Comparison of ENCODE assay signal across 29 cellular contexts in the genomic region with DNA sequence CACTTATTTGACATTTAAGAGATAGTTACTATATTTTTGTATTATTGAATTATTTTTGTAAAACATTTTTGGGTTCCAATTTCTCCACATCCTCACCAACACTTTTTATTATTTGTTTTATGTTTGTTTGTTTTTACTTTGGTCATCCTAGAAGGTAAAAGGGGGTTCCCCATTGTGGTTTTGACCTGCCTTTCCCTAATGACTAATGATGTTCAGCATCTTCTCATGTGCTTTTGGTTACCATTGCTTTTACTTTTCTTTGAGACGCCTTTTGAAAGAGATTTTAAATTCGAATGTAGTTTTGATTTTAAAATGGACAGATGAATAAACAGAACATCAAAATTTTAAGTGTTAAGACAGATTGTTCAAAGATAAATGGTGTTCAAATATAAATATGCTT. TPM values are rescaled to one million over a fixed set of nuclear protein-coding genes. Genes with fewer than 3 reads are reported as not detected.
A peak's percentile ranks its signal among the peaks of the same experiment; 100 is the strongest.
DNase-seq lines count a peak whose midpoint lies in the region; ATAC-seq, FAIRE-seq and TF ChIP-seq lines count a peak whose summit lies in the region.
"Had no signal": no experiment of that assay in that cellular context is flagged by ENCODE, and none has a peak within 500 bp of the region (broad histone marks: within the 10 kb centered on the region; RNA-seq: fewer than 3 reads in every experiment).

No MANE protein-coding gene starts in this region.

- no peak overlapping the region for H3K27ac Mint-ChIP-seq in activated naive CD4-positive, alpha-beta T cell treated with anti-CD3 and anti-CD28 coated beads, Interleukin-2, amount 10 ng/mL, durations not matched to agents 7 days and 5 days
- H3K27ac Mint-ChIP-seq: CD14-positive monocyte; CD8-positive, alpha-beta memory T cell; GM23338; H9; HFFc6 had no signal

- H2AFZ ChIP-seq in PC-9, result no peak overlapping the region
- H2AFZ ChIP-seq: GM23338 had no signal

- no peaks in the 10 kb centered on the region for H4K20me1 ChIP-seq in PC-9 (ENCODE audit: insufficient read depth)

- no peaks in the 10 kb centered on the region for H3K9me3 Mint-ChIP-seq in activated naive CD4-positive, alpha-beta T cell treated with anti-CD3 and anti-CD28 coated beads, Interleukin-2, amount 10 ng/mL, durations not matched to agents 7 days and 5 days

- no peaks in the 10 kb centered on the region for H3F3A ChIP-seq in PC-9 (ENCODE audit: insufficient read depth, low read depth)

- peak; percentile 8 for FAIRE-seq in GM19239 (lab: Jason Lieb, UNC)
- FAIRE-seq: RCC 7860 had no signal

- CTCF ChIA-PET in PC-9 (lab: Charles Lee), result no interaction called here
- CTCF ChIA-PET in activated naive CD4-positive, alpha-beta T cell treated with anti-CD3 and anti-CD28 coated beads, Interleukin-2, amount 10 ng/mL, durations not matched to agents 7 days and 5 days (lab: Charles Lee), result no interaction called here

- DNase-seq in GM19239 (ENCODE audit: insufficient read length, low spot score) (no peak), PC-9 (peak in 1 of 2 experiments; percentile 52), epithelial cell of prostate (ENCODE audit: low read depth, low spot score) (peak; percentile 41), globus pallidus (ENCODE audit: low spot score) (no peak), left lung (no peak)
- no peak for DNase-seq in activated naive CD4-positive, alpha-beta T cell treated with anti-CD3 and anti-CD28 coated beads, Interleukin-2, amount 10 ng/mL, durations not matched to agents 7 days and 5 days
- DNase-seq: BE2C; CD8-positive, alpha-beta memory T cell; DMS 273 treated with DMSO at 0.1 percent for 48 hours; DMS79; EL; GF-D8; H9; HFFc6; IMR-90; KG1; NCI-H1092; NCI-H1417 treated with DMSO at 0.1 percent for 48 hours; NCI-H1694 treated with DMSO at 0.1 percent for 48 hours; NCI-H2081; NCI-H2171; NCI-H226; NCI-H510A; NCI-H69; SK-N-SH had no signal

- H3K79me2 ChIP-seq in PC-9 (ENCODE audit: low read depth), result no peaks in the 10 kb centered on the region

- no peaks in the 10 kb centered on the region for H3K4me1 Mint-ChIP-seq in activated naive CD4-positive, alpha-beta T cell treated with anti-CD3 and anti-CD28 coated beads, Interleukin-2, amount 10 ng/mL, durations not matched to agents 7 days and 5 days
- H3K4me1 Mint-ChIP-seq: CD14-positive monocyte; CD8-positive, alpha-beta memory T cell; GM23338; H9 had no signal

- BruUV-seq in PC-9 (replicated peaks; lab: Mats Ljungman, UMichigan), result no TSS peak

- H3K36me3 ChIP-seq in PC-9 (ENCODE audit: low read depth), result no peaks in the 10 kb centered on the region
- H3K36me3 ChIP-seq in left lung, result no peaks in the 10 kb centered on the region
- H3K36me3 ChIP-seq: BE2C had no signal

- peaks cover 2% of the 10 kb centered on the region for H3K36me3 Mint-ChIP-seq in activated naive CD4-positive, alpha-beta T cell treated with anti-CD3 and anti-CD28 coated beads, Interleukin-2, amount 10 ng/mL, durations not matched to agents 7 days and 5 days

- H3K4me1 ChIP-seq in PC-9 (replicated peaks; ENCODE audit: insufficient read depth) (peaks cover 13% of the 10 kb centered on the region), left lung (no peaks in the 10 kb centered on the region)
- H3K4me1 ChIP-seq: BE2C had no signal

- ATAC-seq in HG02981 (IDR thresholded peaks at IDR 0.05; ENCODE audit: unreplicated experiment) (no peak), left lung (no peak)
- ATAC-seq: GM23338 had no signal

- TF ChIP-seq CTCF in PC-9 (conservative IDR thresholded peaks at IDR 0.05) (no peak), left lung (IDR thresholded peaks at IDR 0.05) (no peak)

- H3K9me2 ChIP-seq in PC-9 (ENCODE audit: insufficient read depth), result no peaks in the 10 kb centered on the region
- H3K9me2 ChIP-seq: SK-N-SH had no signal

- H3K27me3 Mint-ChIP-seq in activated naive CD4-positive, alpha-beta T cell treated with anti-CD3 and anti-CD28 coated beads, Interleukin-2, amount 10 ng/mL, durations not matched to agents 7 days and 5 days, result no peaks in the 10 kb centered on the region
- H3K27me3 Mint-ChIP-seq: CD8-positive, alpha-beta memory T cell had no signal

- H3K4me3 ChIP-seq in PC-9, result no peak overlapping the region
- H3K4me3 ChIP-seq in left lung, result no peak overlapping the region
- H3K4me3 ChIP-seq: GM23338 had no signal

- H3K9me3 ChIP-seq in PC-9 (ENCODE audit: insufficient read depth, low read depth), result no peaks in the 10 kb centered on the region
- H3K9me3 ChIP-seq in left lung, result peaks cover 0 to 4% of the 10 kb centered on the region in 2 donors
- H3K9me3 ChIP-seq: BE2C, SK-N-SH had no signal

- POLR2A ChIA-PET in PC-9 (lab: Charles Lee; ENCODE audit: unreplicated experiment), result no interaction called here

- no peak overlapping the region for H3K4me3 Mint-ChIP-seq in activated naive CD4-positive, alpha-beta T cell treated with anti-CD3 and anti-CD28 coated beads, Interleukin-2, amount 10 ng/mL, durations not matched to agents 7 days and 5 days
- H3K4me3 Mint-ChIP-seq: CD14-positive monocyte; CD8-positive, alpha-beta memory T cell; GM23338; H9; HFFc6 had no signal

- H3K27me3 ChIP-seq in PC-9 (ENCODE audit: insufficient read depth, low read depth) (no peaks in the 10 kb centered on the region), left lung (no peaks in the 10 kb centered on the region)
- H3K27me3 ChIP-seq: BE2C had no signal

- peak overlapping the region; percentile 27 for H3K4me2 ChIP-seq in PC-9
- H3K4me2 ChIP-seq: GM23338, SK-N-SH had no signal

- H3K27ac ChIP-seq in PC-9, result no peak overlapping the region
- H3K27ac ChIP-seq in epithelial cell of prostate, result no peak overlapping the region
- no peak overlapping the region for H3K27ac ChIP-seq in left lung

- intact Hi-C loops in PC-9 (cut with micrococcal nuclease; ENCODE audit: unreplicated experiment), result no loop called here
- intact Hi-C loops in left lung (cut with DNase I), result no loop called here

RNA-seq across cellular contexts. Expression of a gene that starts 46.9 kb away (rescaled TPM):
- total RNA-seq in PC-9 (2021) (6.4 and 7.4 TPM in 2 replicates), left lung (1 to 10 TPM; 4.6 to 8.0 TPM)

RNA-seq across cellular contexts. Expression of a gene that starts 47.0 kb away (rescaled TPM):
- total RNA-seq in PC-9 (2021) (15.4 and 16.5 TPM in 2 replicates), left lung (10 to 100 TPM; 18.9 to 24.5 TPM)
